13 cellular contexts compared by ENCODE assay signal in genomic region chr12:27564612-27565213, GRCh38. TPM values are rescaled to one million over a fixed set of nuclear protein-coding genes. Genes with fewer than 3 reads are reported as not detected.
DNase-seq lines count a peak whose midpoint lies in the region; TF ChIP-seq lines count a peak whose summit lies in the region.
"Had no signal": no experiment of that assay in that cellular context is flagged by ENCODE, and none has a peak within 500 bp of the region (broad histone marks: within the 10 kb centered on the region; RNA-seq: fewer than 3 reads in every experiment).

No MANE protein-coding gene starts in this region.

- H4K20me1 ChIP-seq in osteoblast (ENCODE audit: insufficient read depth, low read length): no peaks in the 10 kb centered on the region

- no peaks in the 10 kb centered on the region for H3K9me3 Mint-ChIP-seq in Caco-2 (ENCODE audit: unreplicated experiment)

- H3K27me3 ChIP-seq in Caco-2 (replicated peaks; ENCODE audit: control insufficient read depth, insufficient read depth, low read length): no peaks in the 10 kb centered on the region
- no peaks in the 10 kb centered on the region for H3K27me3 ChIP-seq in SJSA1 (replicated peaks)
- H3K27me3 ChIP-seq in osteoblast (ENCODE audit: insufficient read depth, low read length): no peaks in the 10 kb centered on the region
- H3K27me3 ChIP-seq in MG63: no peaks in the 10 kb centered on the region

- H3K4me3 ChIP-seq in Caco-2 (ENCODE audit: low read depth, low read length) (no peak overlapping the region), SJSA1 (no peak overlapping the region), epithelial cell of esophagus (ENCODE audit: low read length) (no peak overlapping the region), osteoblast (ENCODE audit: insufficient read depth, low read length) (no peak overlapping the region), MG63 (no peak overlapping the region)

- H3K4me1 ChIP-seq in Caco-2 (no peaks in the 10 kb centered on the region), SJSA1 (replicated peaks) (peaks cover 12% of the 10 kb centered on the region), osteoblast (ENCODE audit: insufficient read depth, low read length) (peaks cover 47% of the 10 kb centered on the region)

- peak overlapping the region; percentile 7 for H3K27ac Mint-ChIP-seq in Caco-2 (ENCODE audit: unreplicated experiment)
- H3K27ac Mint-ChIP-seq: B cell had no signal

- H2AFZ ChIP-seq in osteoblast (ENCODE audit: low read length): no peak overlapping the region

- H3K9me3 ChIP-seq in Caco-2: no peaks in the 10 kb centered on the region
- no peaks in the 10 kb centered on the region for H3K9me3 ChIP-seq in SJSA1 (replicated peaks)
- no peaks in the 10 kb centered on the region for H3K9me3 ChIP-seq in osteoblast (ENCODE audit: low read depth, low read length)
- no peaks in the 10 kb centered on the region for H3K9me3 ChIP-seq in MG63

- H3K36me3 Mint-ChIP-seq in Caco-2 (ENCODE audit: insufficient read depth, unreplicated experiment): peaks cover 5% of the 10 kb centered on the region

- H3K4me3 Mint-ChIP-seq in Caco-2 (ENCODE audit: unreplicated experiment): no peak overlapping the region
- H3K4me3 Mint-ChIP-seq: B cell had no signal

- H3K4me2 ChIP-seq in osteoblast (ENCODE audit: insufficient read depth, low read length): peak overlapping the region; percentile 4

- DNase-seq in Caco-2: no peak
- peak in 1 of 2 experiments; percentile 22 for DNase-seq in SJSA1 (ENCODE audit: low read depth in 1 of 2, low spot score in 2 of 2)
- peak; percentile 55 for DNase-seq in epithelial cell of esophagus (ENCODE audit: low read depth)
- no peak for DNase-seq in osteoblast (ENCODE audit: insufficient read length, low spot score, missing footprints)
- no peak for DNase-seq in DMS153 treated with DMSO at 0.1 percent for 48 hours (lab: John Stamatoyannopoulos, UW; ENCODE audit: unreplicated experiment)
- no peak for DNase-seq in T-helper 2 cell
- no peak for DNase-seq in MG63
- DNase-seq in stimulated activated CD8-positive, alpha-beta memory T cell treated with anti-CD3 and anti-CD28 coated beads, Interleukin-4, amount 100 ng/mL, for 48 hours: no peak
- DNase-seq: activated naive CD4-positive, alpha-beta T cell; NCI-H1694; NCI-H524; SHP77 had no signal

- TF ChIP-seq CTCF in Caco-2 (IDR thresholded peaks at IDR 0.05; ENCODE audit: insufficient read depth in 1 of 2, low read depth in 1 of 2, low read length in 1 of 2, severe bottlenecking in 1 of 2, unreplicated experiment in 1 of 2): no peak
- no peak for TF ChIP-seq CTCF in epithelial cell of esophagus (IDR thresholded peaks at IDR 0.05; ENCODE audit: insufficient read depth, low read depth, low read length, missing control alignments)
- TF ChIP-seq CTCF in osteoblast (IDR thresholded peaks at IDR 0.05; ENCODE audit: extremely low read depth, low read depth, low read length): no peak

- POLR2A ChIA-PET in Caco-2 (lab: Charles Lee): no interaction called here

- no peaks in the 10 kb centered on the region for H3K27me3 Mint-ChIP-seq in Caco-2 (ENCODE audit: insufficient read depth, unreplicated experiment)

- no TSS peak for BruUV-seq in Caco-2 (replicated peaks; lab: Mats Ljungman, UMichigan)

- intact Hi-C loops in Caco-2 (cut with micrococcal nuclease; ENCODE audit: unreplicated experiment): no loop called here

- CTCF ChIA-PET in Caco-2 (lab: Charles Lee): no interaction called here

- H3K4me1 Mint-ChIP-seq in Caco-2 (ENCODE audit: low read depth, unreplicated experiment): peaks cover 12% of the 10 kb centered on the region

- peak overlapping the region; percentile 35; the same call in 1 of the 2 replicates for H3K27ac ChIP-seq in SJSA1
- H3K27ac ChIP-seq in osteoblast (ENCODE audit: low read depth, low read length): peak overlapping the region; percentile 40

- H3K36me3 ChIP-seq in Caco-2 (ENCODE audit: control insufficient read depth, insufficient read depth, low read length): no peaks in the 10 kb centered on the region
- no peaks in the 10 kb centered on the region; the same call in 1 of the 2 replicates for H3K36me3 ChIP-seq in SJSA1
- no peaks in the 10 kb centered on the region for H3K36me3 ChIP-seq in osteoblast (ENCODE audit: insufficient read depth, low read length)
- H3K36me3 ChIP-seq in MG63: no peaks in the 10 kb centered on the region

- peaks cover 97% of the 10 kb centered on the region for H3K79me2 ChIP-seq in osteoblast (ENCODE audit: insufficient read depth, low read length)

RNA-seq across cellular contexts. Expression of gene PPFIBP1, which starts 40.7 kb away (rescaled TPM):
- 109 and 134 TPM in 2 replicates for total RNA-seq in Caco-2 (2022)
- total RNA-seq in SJSA1 (2014; rRNA removed; shearing (Covaris generic)): 52.9 and 86.9 TPM in 2 replicates
- 166 and 179 TPM in 2 replicates for total RNA-seq in osteoblast
- 42.3 and 45.7 TPM in 2 replicates for total RNA-seq in MG63 (2014; rRNA removed; shearing (Covaris generic); ENCODE audit: low replicate concordance)
